8 cellular contexts compared by ENCODE assay signal in genomic region chr11:81007046-81007445, GRCh38.
DNase-seq lines count a peak whose midpoint lies in the region; ATAC-seq and TF ChIP-seq lines count a peak whose summit lies in the region.

No MANE protein-coding gene starts in this region.

- TF ChIP-seq POLR2A in gastrocnemius medialis (IDR thresholded peaks at IDR 0.05): no peak

- no peaks in the 10 kb centered on the region for H3K36me3 ChIP-seq in gastrocnemius medialis

- in situ Hi-C loops in gastrocnemius medialis (cut with MboI; ENCODE audit: low sequenced_read_pairs in 4 of 4): no loop called here

- TF ChIP-seq CTCF in gastrocnemius medialis (IDR thresholded peaks at IDR 0.05 in 4 of 5, conservative IDR thresholded peaks at IDR 0.05 in 1 of 5): no peak

- no peak overlapping the region for H3K4me3 ChIP-seq in gastrocnemius medialis

- H3K9me3 ChIP-seq in gastrocnemius medialis: no peaks in the 10 kb centered on the region

- no peaks in the 10 kb centered on the region for H3K4me1 ChIP-seq in gastrocnemius medialis

- ATAC-seq in HG03097 (IDR thresholded peaks at IDR 0.05; ENCODE audit: low FRiP score, unreplicated experiment) (no peak), gastrocnemius medialis (no peak)

- intact Hi-C loops in gastrocnemius medialis (cut with DNase I; ENCODE audit: low total_unique reads): no loop called here

- no peak overlapping the region for H3K27ac ChIP-seq in gastrocnemius medialis

- no peaks in the 10 kb centered on the region for H3K27me3 ChIP-seq in gastrocnemius medialis

- peak; percentile 67 for DNase-seq in DMS53 (lab: John Stamatoyannopoulos, UW)
- DNase-seq in NAMALWA (ENCODE audit: low spot score): peak; percentile 3
- peak; percentile 45 for DNase-seq in astrocyte of the hippocampus (ENCODE audit: low read depth, low spot score)
- DNase-seq in medulla oblongata (ENCODE audit: extremely low spot score): peak; percentile 18
- DNase-seq in activated gamma-delta T cell treated with Interleukin-2 at 50 U/mL for 16 hours: no peak
- no peak for DNase-seq in DMS79 (lab: John Stamatoyannopoulos, UW)
- DNase-seq in gastrocnemius medialis: no peak

Comparison
In these comparisons a context has a peak if more than half of its experiments do, and no peak if none do; other contexts are left out.
1. DNase-seq: peak in DMS53 (single experiment), NAMALWA (single experiment), astrocyte of the hippocampus (single experiment) and medulla oblongata (single experiment); none in activated gamma-delta T cell treated with Interleukin-2 at 50 U/mL for 16 hours (single experiment), DMS79 (single experiment) and gastrocnemius medialis (0 of 2).